In genomic region chr11:34252015-34252414, GRCh38 we compare ENCODE assay signal across 1 cellular context.
TF ChIP-seq lines count a peak whose summit lies in the region.

No MANE protein-coding gene starts in this region.

TF ChIP-seq in HCT116, 20 proteins besides CTCF, POLR2A, EP300 and RAD21 (continued from another document):
- TF ChIP-seq ZNF274 (IDR thresholded peaks at IDR 0.05; ENCODE audit: low read depth, low read length) (no peak), SRF (IDR thresholded peaks at IDR 0.05; ENCODE audit: low read depth) (no peak), EGR1 (IDR thresholded peaks at IDR 0.05; ENCODE audit: low read depth) (no peak), CEBPB (IDR thresholded peaks at IDR 0.05; ENCODE audit: low read depth) (no peak), EZH2phosphoT487 (IDR thresholded peaks at IDR 0.05; ENCODE audit: borderline replicate concordance) (no peak), YY1 (IDR thresholded peaks at IDR 0.05; ENCODE audit: extremely low read depth, insufficient replicate concordance, low read depth, low read length) (no peak)
